20 cellular contexts compared by ENCODE assay signal in the genomic region with DNA sequence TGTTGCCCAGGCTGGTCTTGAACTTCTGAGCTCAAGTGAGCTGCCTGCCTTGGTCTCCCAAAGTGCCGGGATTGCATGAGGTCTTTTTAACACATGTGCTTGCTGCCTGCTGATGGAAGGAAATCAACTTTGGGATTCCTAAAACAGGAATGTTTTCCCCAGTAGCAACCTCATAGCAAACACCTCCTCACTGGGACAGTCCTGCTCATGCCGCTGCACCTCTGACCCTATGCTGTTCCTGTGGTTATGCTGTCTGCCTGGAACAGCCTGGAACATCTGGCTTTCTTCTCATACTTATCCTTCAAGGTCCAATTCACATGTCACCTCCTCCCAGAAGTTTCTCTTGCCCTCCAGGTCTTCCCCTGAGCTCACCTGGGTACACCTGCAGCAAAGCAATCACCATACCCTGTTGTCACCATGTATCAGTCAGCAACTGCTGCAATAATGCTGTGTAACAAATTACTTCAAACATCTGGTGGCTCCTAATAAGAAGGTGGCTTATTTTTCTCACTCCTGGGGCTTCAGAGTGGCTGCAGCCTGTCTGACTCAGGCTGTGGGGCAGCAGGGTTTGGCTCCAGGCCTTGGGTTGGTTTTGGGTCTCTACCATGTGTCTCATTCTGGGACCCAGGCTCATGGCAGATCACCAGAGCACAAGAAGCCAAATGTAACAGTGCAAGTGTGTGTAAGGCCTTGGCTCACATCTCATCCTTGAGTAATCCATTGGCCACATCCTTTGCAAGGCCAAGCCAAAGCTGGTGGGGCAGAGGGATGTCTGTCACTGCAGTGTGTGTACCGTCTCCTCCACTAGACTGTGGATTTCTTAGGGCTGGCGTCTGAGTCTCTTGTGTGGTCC. TPM values are rescaled to one million over a fixed set of nuclear protein-coding genes. Genes with fewer than 3 reads are reported as not detected.
"Had no signal": no experiment of that assay in that cellular context is flagged by ENCODE, and none has a peak within 500 bp of the region (broad histone marks: within the 10 kb centered on the region; RNA-seq: fewer than 3 reads in every experiment).

No MANE protein-coding gene starts in this region.

- H3K9me3 Mint-ChIP-seq: immature natural killer cell had no signal

- H3K27ac ChIP-seq: colonic mucosa, psoas muscle, sigmoid colon had no signal

- DNase-seq: activated CD4-positive, alpha-beta T cell treated with anti-CD3 and anti-CD28 coated beads, Interleukin-2, amount 10 ng/mL, durations not matched to agents 7 days and 5 days; activated gamma-delta T cell; activated naive CD8-positive, alpha-beta T cell treated with anti-CD3 and anti-CD28 coated beads for 36 hours; colonic mucosa; effector CD8-positive, alpha-beta T cell; glutamatergic neuron; left colon; mucosa of descending colon; naive thymus-derived CD8-positive, alpha-beta T cell; nucleus accumbens; psoas muscle; sigmoid colon; stimulated activated CD4-positive, alpha-beta T cell treated with anti-CD3 and anti-CD28 coated beads, Interleukin-2, amount 100 ng/mL, for 24 hours; stimulated activated naive CD4-positive, alpha-beta T cell had no signal

- H3K27me3 Mint-ChIP-seq: activated CD4-positive, alpha-beta T cell treated with anti-CD3 and anti-CD28 coated beads, Interleukin-2, amount 10 ng/mL, durations not matched to agents 7 days and 5 days; activated naive CD8-positive, alpha-beta T cell treated with anti-CD3 and anti-CD28 coated beads for 36 hours; type B pancreatic cell had no signal

- H3K4me3 ChIP-seq: colonic mucosa, lung, mucosa of descending colon, psoas muscle, sigmoid colon had no signal

- H3K36me3 ChIP-seq: colonic mucosa, sigmoid colon had no signal

- H3K4me1 Mint-ChIP-seq: immature natural killer cell had no signal

- H3K36me3 Mint-ChIP-seq: activated naive CD8-positive, alpha-beta T cell treated with anti-CD3 and anti-CD28 coated beads for 36 hours; immature natural killer cell; naive thymus-derived CD8-positive, alpha-beta T cell; type B pancreatic cell; WTC11 had no signal

- H3K4me1 ChIP-seq: colonic mucosa, psoas muscle had no signal

- H3K9me3 ChIP-seq: colonic mucosa, mucosa of descending colon, sigmoid colon had no signal

- H3K4me3 Mint-ChIP-seq: activated CD4-positive, alpha-beta T cell treated with anti-CD3 and anti-CD28 coated beads, Interleukin-2, amount 10 ng/mL, durations not matched to agents 7 days and 5 days; activated naive CD8-positive, alpha-beta T cell treated with anti-CD3 and anti-CD28 coated beads for 36 hours; immature natural killer cell; naive thymus-derived CD8-positive, alpha-beta T cell; T-helper 1 cell treated with Interleukin-12 subunit alpha and Interleukin-12 subunit beta and Interleukin-4 antibody, amounts not matched to agents 30 μg/mL and 1 μg/mL, for 36 hours; type B pancreatic cell; WTC11 had no signal

- ATAC-seq: left colon; mucosa of descending colon; naive thymus-derived CD8-positive, alpha-beta T cell; WTC11 had no signal

- H3K27me3 ChIP-seq: colonic mucosa, sigmoid colon had no signal

- H3K27ac Mint-ChIP-seq: activated CD4-positive, alpha-beta T cell treated with anti-CD3 and anti-CD28 coated beads, Interleukin-2, amount 10 ng/mL, durations not matched to agents 7 days and 5 days; activated naive CD8-positive, alpha-beta T cell treated with anti-CD3 and anti-CD28 coated beads for 36 hours; T-helper 1 cell treated with Interleukin-12 subunit alpha and Interleukin-12 subunit beta and Interleukin-4 antibody, amounts not matched to agents 30 μg/mL and 1 μg/mL, for 36 hours; type B pancreatic cell; WTC11 had no signal

RNA-seq across cellular contexts. Expression of a gene that starts 59.4 kb away (rescaled TPM):
- total RNA-seq: activated CD4-positive, alpha-beta T cell treated with anti-CD3 and anti-CD28 coated beads, Interleukin-2, amount 10 ng/mL, durations not matched to agents 7 days and 5 days; activated CD8-positive, alpha-beta memory T cell treated with anti-CD3 and anti-CD28 coated beads for 36 hours; activated naive CD8-positive, alpha-beta T cell treated with anti-CD3 and anti-CD28 coated beads for 36 hours; naive thymus-derived CD8-positive, alpha-beta T cell had no signal
- polyA plus RNA-seq: naive thymus-derived CD8-positive, alpha-beta T cell had no signal
